In genomic region chr19:18408053-18408476, GRCh38 we compare ENCODE assay signal across 1 cellular context.
A peak's percentile ranks its signal among the peaks of the same experiment; 100 is the strongest.
TF ChIP-seq lines count a peak whose summit lies in the region.

No MANE protein-coding gene starts in this region.

TF ChIP-seq in GM12878, 131 proteins besides CTCF, POLR2A, EP300 and RAD21 (continued from another document and continues in another):
- TF ChIP-seq PRDM15 (CRISPR knock-in tag; IDR thresholded peaks at IDR 0.05) (no peak), MEF2A (IDR thresholded peaks at IDR 0.05; ENCODE audit: insufficient read depth, low read depth, low read length) (no peak), ZBED1 (IDR thresholded peaks at IDR 0.05; ENCODE audit: borderline replicate concordance) (no peak), JUND (IDR thresholded peaks at IDR 0.05; ENCODE audit: low read depth, low read length) (no peak; the same call in 1 of the 2 replicates), YY1 (IDR thresholded peaks at IDR 0.05; ENCODE audit: low read depth, low read length) (0 out of 2 replicates have a peak, but pooled peaks have one; percentile 29), RCOR1 (conservative IDR thresholded peaks at IDR 0.05; ENCODE audit: low read depth, low read length) (0 out of 2 replicates have a peak, but pooled peaks have one; percentile 37), SP1 (IDR thresholded peaks at IDR 0.05; ENCODE audit: low read depth, low read length) (peak; percentile 54), STAT3 (IDR thresholded peaks at IDR 0.05; ENCODE audit: low read depth, low read length) (no peak; the same call in 1 of the 2 replicates), MYB (IDR thresholded peaks at IDR 0.05; ENCODE audit: borderline replicate concordance, low read depth, low read length) (no peak), RAD51 (IDR thresholded peaks at IDR 0.05) (peak; percentile 90), CBX3 (IDR thresholded peaks at IDR 0.05; ENCODE audit: borderline replicate concordance, low read depth) (no peak), CEBPZ (IDR thresholded peaks at IDR 0.05; ENCODE audit: low read depth, low read length) (no peak), SUZ12 (IDR thresholded peaks at IDR 0.05; ENCODE audit: unreplicated experiment) (no peak), SUPT20H (IDR thresholded peaks at IDR 0.05; ENCODE audit: borderline replicate concordance, control insufficient read depth, low read depth, low read length) (no peak), RBBP5 (conservative IDR thresholded peaks at IDR 0.05) (no peak), NRF1 (conservative IDR thresholded peaks at IDR 0.05; ENCODE audit: low read depth, low read length) (no peak), MTA3 (IDR thresholded peaks at IDR 0.05; ENCODE audit: borderline replicate concordance, low read length) (no peak), NFXL1 (IDR thresholded peaks at IDR 0.05; ENCODE audit: borderline replicate concordance) (no peak), MTA2 (IDR thresholded peaks at IDR 0.05; ENCODE audit: low read depth) (peak; percentile 67), CREM (IDR thresholded peaks at IDR 0.05; ENCODE audit: low read depth) (peak; percentile 90), EZH2 (IDR thresholded peaks at IDR 0.05; ENCODE audit: borderline replicate concordance, control insufficient read depth, low read depth, low read length) (no peak), SMARCA5 (IDR thresholded peaks at IDR 0.05) (no peak), CUX1 (IDR thresholded peaks at IDR 0.05; ENCODE audit: insufficient replicate concordance, low read depth, low read length) (no peak), SMAD1 (IDR thresholded peaks at IDR 0.05; ENCODE audit: low read depth, partially characterized antibody) (no peak), ZNF24 (IDR thresholded peaks at IDR 0.05) (no peak), ZNF687 (IDR thresholded peaks at IDR 0.05) (peak; percentile 94), ZZZ3 (IDR thresholded peaks at IDR 0.05; ENCODE audit: control insufficient read depth, insufficient read length, low read depth) (no peak), SREBF1 (IDR thresholded peaks at IDR 0.05; ENCODE audit: low read length) (no peak)
- TF ChIP-seq, protein P1, sequence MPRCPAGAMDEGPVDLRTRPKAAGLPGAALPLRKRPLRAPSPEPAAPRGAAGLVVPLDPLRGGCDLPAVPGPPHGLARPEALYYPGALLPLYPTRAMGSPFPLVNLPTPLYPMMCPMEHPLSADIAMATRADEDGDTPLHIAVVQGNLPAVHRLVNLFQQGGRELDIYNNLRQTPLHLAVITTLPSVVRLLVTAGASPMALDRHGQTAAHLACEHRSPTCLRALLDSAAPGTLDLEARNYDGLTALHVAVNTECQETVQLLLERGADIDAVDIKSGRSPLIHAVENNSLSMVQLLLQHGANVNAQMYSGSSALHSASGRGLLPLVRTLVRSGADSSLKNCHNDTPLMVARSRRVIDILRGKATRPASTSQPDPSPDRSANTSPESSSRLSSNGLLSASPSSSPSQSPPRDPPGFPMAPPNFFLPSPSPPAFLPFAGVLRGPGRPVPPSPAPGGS (IDR thresholded peaks at IDR 0.05; ENCODE audit: borderline replicate concordance, insufficient read depth, low read depth, low read length, poor library complexity, severe bottlenecking), result no peak
- TF ChIP-seq, protein P2, sequence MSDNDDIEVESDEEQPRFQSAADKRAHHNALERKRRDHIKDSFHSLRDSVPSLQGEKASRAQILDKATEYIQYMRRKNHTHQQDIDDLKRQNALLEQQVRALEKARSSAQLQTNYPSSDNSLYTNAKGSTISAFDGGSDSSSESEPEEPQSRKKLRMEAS (IDR thresholded peaks at IDR 0.05; ENCODE audit: low read depth, low read length), result peak; percentile 88
- TF ChIP-seq, protein P3, sequence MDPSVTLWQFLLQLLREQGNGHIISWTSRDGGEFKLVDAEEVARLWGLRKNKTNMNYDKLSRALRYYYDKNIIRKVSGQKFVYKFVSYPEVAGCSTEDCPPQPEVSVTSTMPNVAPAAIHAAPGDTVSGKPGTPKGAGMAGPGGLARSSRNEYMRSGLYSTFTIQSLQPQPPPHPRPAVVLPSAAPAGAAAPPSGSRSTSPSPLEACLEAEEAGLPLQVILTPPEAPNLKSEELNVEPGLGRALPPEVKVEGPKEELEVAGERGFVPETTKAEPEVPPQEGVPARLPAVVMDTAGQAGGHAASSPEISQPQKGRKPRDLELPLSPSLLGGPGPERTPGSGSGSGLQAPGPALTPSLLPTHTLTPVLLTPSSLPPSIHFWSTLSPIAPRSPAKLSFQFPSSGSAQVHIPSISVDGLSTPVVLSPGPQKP (IDR thresholded peaks at IDR 0.05; ENCODE audit: low read depth, low read length), result no peak
- TF ChIP-seq, protein P4, sequence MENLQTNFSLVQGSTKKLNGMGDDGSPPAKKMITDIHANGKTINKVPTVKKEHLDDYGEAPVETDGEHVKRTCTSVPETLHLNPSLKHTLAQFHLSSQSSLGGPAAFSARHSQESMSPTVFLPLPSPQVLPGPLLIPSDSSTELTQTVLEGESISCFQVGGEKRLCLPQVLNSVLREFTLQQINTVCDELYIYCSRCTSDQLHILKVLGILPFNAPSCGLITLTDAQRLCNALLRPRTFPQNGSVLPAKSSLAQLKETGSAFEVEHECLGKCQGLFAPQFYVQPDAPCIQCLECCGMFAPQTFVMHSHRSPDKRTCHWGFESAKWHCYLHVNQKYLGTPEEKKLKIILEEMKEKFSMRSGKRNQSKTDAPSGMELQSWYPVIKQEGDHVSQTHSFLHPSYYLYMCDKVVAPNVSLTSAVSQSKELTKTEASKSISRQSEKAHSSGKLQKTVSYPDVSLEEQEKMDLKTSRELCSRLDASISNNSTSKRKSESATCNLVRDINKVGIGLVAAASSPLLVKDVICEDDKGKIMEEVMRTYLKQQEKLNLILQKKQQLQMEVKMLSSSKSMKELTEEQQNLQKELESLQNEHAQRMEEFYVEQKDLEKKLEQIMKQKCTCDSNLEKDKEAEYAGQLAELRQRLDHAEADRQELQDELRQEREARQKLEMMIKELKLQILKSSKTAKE (IDR thresholded peaks at IDR 0.05; ENCODE audit: low read depth, poor library complexity, severe bottlenecking), result peak; percentile 66
- TF ChIP-seq, protein P5, sequence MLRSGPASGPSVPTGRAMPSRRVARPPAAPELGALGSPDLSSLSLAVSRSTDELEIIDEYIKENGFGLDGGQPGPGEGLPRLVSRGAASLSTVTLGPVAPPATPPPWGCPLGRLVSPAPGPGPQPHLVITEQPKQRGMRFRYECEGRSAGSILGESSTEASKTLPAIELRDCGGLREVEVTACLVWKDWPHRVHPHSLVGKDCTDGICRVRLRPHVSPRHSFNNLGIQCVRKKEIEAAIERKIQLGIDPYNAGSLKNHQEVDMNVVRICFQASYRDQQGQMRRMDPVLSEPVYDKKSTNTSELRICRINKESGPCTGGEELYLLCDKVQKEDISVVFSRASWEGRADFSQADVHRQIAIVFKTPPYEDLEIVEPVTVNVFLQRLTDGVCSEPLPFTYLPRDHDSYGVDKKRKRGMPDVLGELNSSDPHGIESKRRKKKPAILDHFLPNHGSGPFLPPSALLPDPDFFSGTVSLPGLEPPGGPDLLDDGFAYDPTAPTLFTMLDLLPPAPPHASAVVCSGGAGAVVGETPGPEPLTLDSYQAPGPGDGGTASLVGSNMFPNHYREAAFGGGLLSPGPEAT (IDR thresholded peaks at IDR 0.05; ENCODE audit: low read depth), result peak; percentile 45
